Comparison of ENCODE assay signal across 21 cellular contexts in genomic region chr19:48879025-48879572, GRCh38. TPM values are rescaled to one million over a fixed set of nuclear protein-coding genes. Genes with fewer than 3 reads are reported as not detected.
DNase-seq lines count a peak whose midpoint lies in the region; ATAC-seq, FAIRE-seq and TF ChIP-seq lines count a peak whose summit lies in the region.
"Had no signal": no experiment of that assay in that cellular context is flagged by ENCODE, and none has a peak within 500 bp of the region (broad histone marks: within the 10 kb centered on the region; RNA-seq: fewer than 3 reads in every experiment).

No MANE protein-coding gene starts in this region.

- POLR2A ChIA-PET in A549 (lab: Yijun Ruan, JAX), result interaction anchor here (0.7 to 3.0 kb wide), 3 partner anchors 21 to 75 kb away, joined by 5 to 14 read pairs (median 7); partner anchors contain the start of genes BAX and NUCB1

- peaks cover 16% of the 10 kb centered on the region for H3K4me1 ChIP-seq in A549
- peaks cover 36% of the 10 kb centered on the region for H3K4me1 ChIP-seq in psoas muscle

- ATAC-seq in A549 (no peak), psoas muscle (no peak), GM19455 (IDR thresholded peaks at IDR 0.05; ENCODE audit: unreplicated experiment) (no peak), HG03432 (IDR thresholded peaks at IDR 0.05; ENCODE audit: unreplicated experiment) (no peak)
- no peak for ATAC-seq in central memory CD8-positive, alpha-beta T cell (replicated peaks; ENCODE audit: extremely low read depth, poor library complexity, severe bottlenecking)
- ATAC-seq in stimulated activated naive CD8-positive, alpha-beta T cell treated with anti-CD3 and anti-CD28 coated beads, Interleukin-15, amount 100 ng/mL, for 72 hours, result no peak
- ATAC-seq: mucosa of descending colon had no signal

- H3K27ac Mint-ChIP-seq in Calu3 (ENCODE audit: unreplicated experiment), result peak overlapping the region; percentile 82
- H3K27ac Mint-ChIP-seq in central memory CD8-positive, alpha-beta T cell (ENCODE audit: low read depth), result peak overlapping the region; percentile 62
- peak overlapping the region in 1 of 2 donors; percentile 95 for H3K27ac Mint-ChIP-seq in stimulated activated naive CD8-positive, alpha-beta T cell treated with anti-CD3 and anti-CD28 coated beads, Interleukin-15, amount 100 ng/mL, for 72 hours

- no peak for TF ChIP-seq RAD21 in A549 (conservative IDR thresholded peaks at IDR 0.05 in 1 of 2, IDR thresholded peaks at IDR 0.05 in 1 of 2)

- peaks cover 0 to 55% of the 10 kb centered on the region in 2 donors for H3K36me3 ChIP-seq in psoas muscle (ENCODE audit: insufficient read depth in 1 of 2, low read depth in 1 of 2)

- no peak overlapping the region for H3K4me3 ChIP-seq in A549
- H3K4me3 ChIP-seq in psoas muscle, result no peak overlapping the region
- H3K4me3 ChIP-seq: mucosa of descending colon had no signal

- H3K4me3 Mint-ChIP-seq in Calu3 (ENCODE audit: low read depth, unreplicated experiment), result no peak overlapping the region
- H3K4me3 Mint-ChIP-seq in central memory CD8-positive, alpha-beta T cell, result no peak overlapping the region
- no peak overlapping the region for H3K4me3 Mint-ChIP-seq in stimulated activated naive CD8-positive, alpha-beta T cell treated with anti-CD3 and anti-CD28 coated beads, Interleukin-15, amount 100 ng/mL, for 72 hours
- H3K4me3 Mint-ChIP-seq: H9; stimulated activated naive CD8-positive, alpha-beta T cell treated with anti-CD3 and anti-CD28 coated beads, Interleukin-15, Interleukin-2, amounts not matched to agents 100 ng/mL and 50 ng/mL, for 24 hours had no signal

- no peaks in the 10 kb centered on the region for H3K27me3 ChIP-seq in psoas muscle (ENCODE audit: insufficient read depth in 3 of 3, low read length in 2 of 3)
- H3K27me3 ChIP-seq: neutrophil had no signal

- H3K27ac ChIP-seq in A549, result no peak overlapping the region
- H3K27ac ChIP-seq in psoas muscle, result peak overlapping the region; percentile 100

- no peak for TF ChIP-seq EP300 in A549 (IDR thresholded peaks at IDR 0.05)

- DNase-seq in A549 (ENCODE audit: low read depth in 1 of 2, low spot score in 1 of 2), result peak in 1 of 2 experiments; percentile 26
- no peak for DNase-seq in Calu3
- no peak for DNase-seq in central memory CD8-positive, alpha-beta T cell (ENCODE audit: low spot score in 2 of 2)
- DNase-seq in psoas muscle, result no peak
- no peak for DNase-seq in stimulated activated naive CD8-positive, alpha-beta T cell treated with anti-CD3 and anti-CD28 coated beads, Interleukin-15, amount 100 ng/mL, for 72 hours
- DNase-seq in posterior cingulate gyrus, result no peak
- DNase-seq: activated effector memory CD4-positive, alpha-beta T cell treated with Interleukin-2 at 50 U/mL for 16 hours; amniotic stem cell; cerebellar nuclear complex; H9; KBM-7; kidney glomerular epithelial cell; mucosa of descending colon; NCI-H524; SIG-M5 had no signal

- H3K36me3 Mint-ChIP-seq in Calu3 (ENCODE audit: insufficient read depth, unreplicated experiment), result peaks cover 90% of the 10 kb centered on the region
- H3K36me3 Mint-ChIP-seq in central memory CD8-positive, alpha-beta T cell (ENCODE audit: insufficient read depth), result peaks cover 79% of the 10 kb centered on the region

- H3K27me3 Mint-ChIP-seq in Calu3 (ENCODE audit: unreplicated experiment), result no peaks in the 10 kb centered on the region
- H3K27me3 Mint-ChIP-seq in central memory CD8-positive, alpha-beta T cell, result no peaks in the 10 kb centered on the region
- no peaks in the 10 kb centered on the region for H3K27me3 Mint-ChIP-seq in stimulated activated naive CD8-positive, alpha-beta T cell treated with anti-CD3 and anti-CD28 coated beads, Interleukin-15, amount 100 ng/mL, for 72 hours
- H3K27me3 Mint-ChIP-seq: stimulated activated naive CD8-positive, alpha-beta T cell treated with anti-CD3 and anti-CD28 coated beads, Interleukin-15, Interleukin-2, amounts not matched to agents 100 ng/mL and 50 ng/mL, for 24 hours had no signal

- no peak for TF ChIP-seq POLR2A in A549 (IDR thresholded peaks at IDR 0.05; ENCODE audit: low read length)

- H3K9me3 Mint-ChIP-seq in Calu3 (ENCODE audit: low read depth, unreplicated experiment), result peaks cover 7% of the 10 kb centered on the region
- no peaks in the 10 kb centered on the region for H3K9me3 Mint-ChIP-seq in central memory CD8-positive, alpha-beta T cell
- H3K9me3 Mint-ChIP-seq in stimulated activated naive CD8-positive, alpha-beta T cell treated with anti-CD3 and anti-CD28 coated beads, Interleukin-15, amount 100 ng/mL, for 72 hours, result no peaks in the 10 kb centered on the region
- H3K9me3 Mint-ChIP-seq: H9; stimulated activated naive CD8-positive, alpha-beta T cell treated with anti-CD3 and anti-CD28 coated beads, Interleukin-15, Interleukin-2, amounts not matched to agents 100 ng/mL and 50 ng/mL, for 24 hours had no signal

- no peak for FAIRE-seq in A549 (lab: Jason Lieb, UNC)
- FAIRE-seq: endometrium had no signal

- CTCF ChIA-PET in A549 (lab: Yijun Ruan, JAX), result interaction anchor here (0.6 to 13.7 kb wide), 8 partner anchors 21 to 234 kb away, joined by 3 to 121 read pairs (median 4); partner anchors contain the start of genes BAX, GYS1, NUCB1 and RUVBL2
- CTCF ChIA-PET in Calu3 (lab: Charles Lee), result interaction anchor here (0.6 to 1.0 kb wide), 2 partner anchors 77 to 92 kb away, joined by 3 to 7 read pairs; no protein-coding TSS in a partner anchor

- H3K9me3 ChIP-seq in A549 (no peaks in the 10 kb centered on the region), psoas muscle (no peaks in the 10 kb centered on the region)
- H3K9me3 ChIP-seq: mucosa of descending colon, neutrophil had no signal

- BruUV-seq in Calu3 (replicated peaks; lab: Mats Ljungman, UMichigan), result no TSS peak

- 95% methylated on average over 11 of the region's 11 CpGs for WGBS in A549 (ENCODE audit: missing lambda C conversion rate)
- WGBS in psoas muscle, 3 donors, result 92 to 96% (median 95%) methylated on average over 11 of the region's 11 CpGs

- no peak overlapping the region for H3K4me2 ChIP-seq in A549

- TF ChIP-seq CTCF in A549 (IDR thresholded peaks at IDR 0.05) (no peak), Calu3 (IDR thresholded peaks at IDR 0.05; ENCODE audit: unreplicated experiment) (no peak), psoas muscle (IDR thresholded peaks at IDR 0.05) (no peak)

- intact Hi-C loops in Calu3 (cut with micrococcal nuclease; ENCODE audit: unreplicated experiment) (no loop called here), psoas muscle (cut with DNase I) (loop anchor here in 1 of 2 donors (5.0 kb wide), 1 partner anchor 83 kb away; no protein-coding TSS in a partner anchor), posterior cingulate gyrus (cut with DNase I) (no loop called here)

- H3K4me1 Mint-ChIP-seq in Calu3 (ENCODE audit: low read depth, unreplicated experiment), result peaks cover 27% of the 10 kb centered on the region
- peaks cover 32% of the 10 kb centered on the region for H3K4me1 Mint-ChIP-seq in central memory CD8-positive, alpha-beta T cell
- peaks cover 42% of the 10 kb centered on the region for H3K4me1 Mint-ChIP-seq in stimulated activated naive CD8-positive, alpha-beta T cell treated with anti-CD3 and anti-CD28 coated beads, Interleukin-15, amount 100 ng/mL, for 72 hours

TF ChIP-seq in A549, 52 proteins besides CTCF, POLR2A, EP300 and RAD21:
- no peak for TF ChIP-seq CBX8 (IDR thresholded peaks at IDR 0.05)
- 0 out of 2 replicates have a peak, but pooled peaks have one; percentile 25 for TF ChIP-seq TFCP2L1 (CRISPR knock-in tag; IDR thresholded peaks at IDR 0.05)

RNA-seq across cellular contexts. Expression of gene PPP1R15A, which starts 6.9 kb away (rescaled TPM):
- polyA plus RNA-seq in A549 (2011; rRNA removed) (49.0 and 74.2 TPM in 2 replicates), A549 (2017; fragmentation: RNase III; extraction: RNeasy Plus Mini Kit Qiagen cat#74134 plus additional on column Dnase treatment) (28.1 to 29.7 TPM (median 29.2 TPM) in 3 replicates), psoas muscle (10 to 100 TPM; 61.1 to 86.3 (median 83.7) TPM)
- 109 and 112 TPM in 2 replicates for polyA plus RNA-seq in A549 (2012; cell fraction: cytosol; rRNA removed)
- polyA plus RNA-seq in A549 (2012; cell fraction: nucleus; rRNA removed), result 162 and 179 TPM in 2 replicates
- 34.8 and 43.6 TPM in 2 replicates for polyA minus RNA-seq in A549 (2011; rRNA and poly(A)+ RNA removed)
- total RNA-seq in Calu3 (2022) (118 TPM in 2 replicates), psoas muscle (10 to 100 TPM; 34.5 to 93.4 (median 41.3) TPM)

RNA-seq across cellular contexts. Expression of gene PLEKHA4, which starts 10.7 kb away (rescaled TPM):
- polyA plus RNA-seq in A549 (2011; rRNA removed) (0.34 and 0.42 TPM in 2 replicates), A549 (2017; fragmentation: RNase III; extraction: RNeasy Plus Mini Kit Qiagen cat#74134 plus additional on column Dnase treatment) (0.46 to 0.78 TPM (median 0.47 TPM) in 3 replicates), psoas muscle (10 to 100 TPM; 11.1 to 14.9 (median 12.3) TPM)
- 0.36 and 0.52 TPM in 2 replicates for polyA plus RNA-seq in A549 (2012; cell fraction: cytosol; rRNA removed)
- 0.97 TPM in 2 replicates for polyA plus RNA-seq in A549 (2012; cell fraction: nucleus; rRNA removed)
- 0.39 TPM in 1 of 2 replicates, not detected in the other for polyA minus RNA-seq in A549 (2011; rRNA and poly(A)+ RNA removed)
- total RNA-seq in Calu3 (2022) (57.6 and 72.2 TPM in 2 replicates), psoas muscle (10 to 100 TPM in 3 of 4 donors, 1 to 10 TPM in 1; 9.4 to 30.0 (median 20.2) TPM)

RNA-seq across cellular contexts. Expression of gene TULP2, which starts 19.4 kb away (rescaled TPM):
- not detected in 2 replicates for polyA plus RNA-seq in A549 (2011; rRNA removed)
- polyA plus RNA-seq in A549 (2012; cell fraction: cytosol; rRNA removed), result 0.09 TPM in 1 of 2 replicates, not detected in the other
- polyA plus RNA-seq in A549 (2012; cell fraction: nucleus; rRNA removed), result 0.04 and 0.20 TPM in 2 replicates
- not detected in 3 replicates for polyA plus RNA-seq in A549 (2017; fragmentation: RNase III; extraction: RNeasy Plus Mini Kit Qiagen cat#74134 plus additional on column Dnase treatment)
- not detected in 2 replicates for polyA minus RNA-seq in A549 (2011; rRNA and poly(A)+ RNA removed)
- total RNA-seq in Calu3 (2022), result not detected in 2 replicates
- total RNA-seq in psoas muscle, result under 1 TPM in 2 of 4 donors, not detected in 2; 0.13 to 0.17 TPM
- under 1 TPM in 2 of 3 donors, not detected in 1; 0.06 to 0.07 TPM for polyA plus RNA-seq in psoas muscle
- total RNA-seq: T-helper 2 cell treated with Interferon-gamma antibody and Interleukin-4, amounts not matched to agents 100 ng/mL and 5 ng/mL, for 36 hours had no signal

RNA-seq across cellular contexts. Expression of gene NUCB1, which starts 21.0 kb away (rescaled TPM):
- 58.5 and 79.5 TPM in 2 replicates for polyA plus RNA-seq in A549 (2011; rRNA removed)
- 163 and 192 TPM in 2 replicates for polyA plus RNA-seq in A549 (2012; cell fraction: cytosol; rRNA removed)
- 342 and 441 TPM in 2 replicates for polyA plus RNA-seq in A549 (2012; cell fraction: nucleus; rRNA removed)
- polyA plus RNA-seq in A549 (2017; fragmentation: RNase III; extraction: RNeasy Plus Mini Kit Qiagen cat#74134 plus additional on column Dnase treatment), result 154 to 182 TPM (median 174 TPM) in 3 replicates
- polyA minus RNA-seq in A549 (2011; rRNA and poly(A)+ RNA removed), result 55.6 and 64.0 TPM in 2 replicates
- 162 and 173 TPM in 2 replicates for total RNA-seq in Calu3 (2022)
- total RNA-seq in psoas muscle, result 100 to 1,000 TPM in 2 of 4 donors, 10 to 100 TPM in 2; 86.4 to 143 (median 101) TPM
- 10 to 100 TPM; 49.9 to 97.1 (median 90.7) TPM for polyA plus RNA-seq in psoas muscle

RNA-seq across cellular contexts. Expression of gene HSD17B14, which starts 42.8 kb away (rescaled TPM):
- 8.1 and 11.1 TPM in 2 replicates for polyA plus RNA-seq in A549 (2011; rRNA removed)
- 13.6 and 15.8 TPM in 2 replicates for polyA plus RNA-seq in A549 (2012; cell fraction: cytosol; rRNA removed)
- 19.8 and 22.5 TPM in 2 replicates for polyA plus RNA-seq in A549 (2012; cell fraction: nucleus; rRNA removed)
- 10.6 to 20.9 TPM (median 19.5 TPM) in 3 replicates for polyA plus RNA-seq in A549 (2017; fragmentation: RNase III; extraction: RNeasy Plus Mini Kit Qiagen cat#74134 plus additional on column Dnase treatment)
- 5.8 TPM in 2 replicates for polyA minus RNA-seq in A549 (2011; rRNA and poly(A)+ RNA removed)
- 2.6 and 5.7 TPM in 2 replicates for total RNA-seq in Calu3 (2022)
- 1 to 10 TPM in 1 of 4 donors, under 1 TPM in 3; 0.61 to 1.2 (median 0.80) TPM for total RNA-seq in psoas muscle
- polyA plus RNA-seq in psoas muscle, result under 1 TPM; 0.15 to 0.66 (median 0.29) TPM
